ENCODE assay signal across 1 cellular context in genomic region chr10:34729619-34730018, GRCh38.
A peak's percentile ranks its signal among the peaks of the same experiment; 100 is the strongest.
TF ChIP-seq lines count a peak whose summit lies in the region.

No MANE protein-coding gene starts in this region.

TF ChIP-seq in HEK293, 187 proteins besides CTCF, POLR2A, EP300 and RAD21 (continued from another document):
- TF ChIP-seq ZFHX2 (tag by site-specific recombination; conservative IDR thresholded peaks at IDR 0.05) (no peak), ZSCAN23 (tag by site-specific recombination; IDR thresholded peaks at IDR 0.05) (no peak; the same call in 1 of the 2 replicates), ZNF416 (tag by site-specific recombination; IDR thresholded peaks at IDR 0.05) (no peak), HIC1 (tag by site-specific recombination; IDR thresholded peaks at IDR 0.05) (no peak; the same call in 1 of the 2 replicates), ZNF830 (tag by site-specific recombination; IDR thresholded peaks at IDR 0.05; ENCODE audit: low read depth) (no peak), ZNF707 (tag by site-specific recombination; IDR thresholded peaks at IDR 0.05) (no peak), ZNF692 (tag by site-specific recombination; IDR thresholded peaks at IDR 0.05) (no peak), ZNF121 (tag by site-specific recombination; IDR thresholded peaks at IDR 0.05) (no peak), ZNF248 (tag by site-specific recombination; IDR thresholded peaks at IDR 0.05) (no peak), ZNF202 (tag by site-specific recombination; IDR thresholded peaks at IDR 0.05; ENCODE audit: borderline replicate concordance) (no peak), ZNF48 (tag by site-specific recombination; IDR thresholded peaks at IDR 0.05) (no peak), ZNF146 (tag by site-specific recombination; IDR thresholded peaks at IDR 0.05) (no peak), ZNF449 (tag by site-specific recombination; IDR thresholded peaks at IDR 0.05) (no peak), KLF1 (tag by site-specific recombination; IDR thresholded peaks at IDR 0.05) (no peak), ZSCAN4 (tag by site-specific recombination; IDR thresholded peaks at IDR 0.05) (no peak), SP3 (tag by site-specific recombination; IDR thresholded peaks at IDR 0.05) (no peak), OVOL3 (tag by site-specific recombination; IDR thresholded peaks at IDR 0.05) (no peak), ZNF837 (tag by site-specific recombination; IDR thresholded peaks at IDR 0.05) (no peak), ZNF571 (tag by site-specific recombination; IDR thresholded peaks at IDR 0.05) (no peak), ZNF10 (tag by site-specific recombination; IDR thresholded peaks at IDR 0.05) (no peak)
- TF ChIP-seq, protein P1, sequence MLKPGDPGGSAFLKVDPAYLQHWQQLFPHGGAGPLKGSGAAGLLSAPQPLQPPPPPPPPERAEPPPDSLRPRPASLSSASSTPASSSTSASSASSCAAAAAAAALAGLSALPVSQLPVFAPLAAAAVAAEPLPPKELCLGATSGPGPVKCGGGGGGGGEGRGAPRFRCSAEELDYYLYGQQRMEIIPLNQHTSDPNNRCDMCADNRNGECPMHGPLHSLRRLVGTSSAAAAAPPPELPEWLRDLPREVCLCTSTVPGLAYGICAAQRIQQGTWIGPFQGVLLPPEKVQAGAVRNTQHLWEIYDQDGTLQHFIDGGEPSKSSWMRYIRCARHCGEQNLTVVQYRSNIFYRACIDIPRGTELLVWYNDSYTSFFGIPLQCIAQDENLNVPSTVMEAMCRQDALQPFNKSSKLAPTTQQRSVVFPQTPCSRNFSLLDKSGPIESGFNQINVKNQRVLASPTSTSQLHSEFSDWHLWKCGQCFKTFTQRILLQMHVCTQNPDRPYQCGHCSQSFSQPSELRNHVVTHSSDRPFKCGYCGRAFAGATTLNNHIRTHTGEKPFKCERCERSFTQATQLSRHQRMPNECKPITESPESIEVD (tag by site-specific recombination; IDR thresholded peaks at IDR 0.05) = peak; percentile 54; the same call in 1 of the 2 replicates
- TF ChIP-seq, protein P2, sequence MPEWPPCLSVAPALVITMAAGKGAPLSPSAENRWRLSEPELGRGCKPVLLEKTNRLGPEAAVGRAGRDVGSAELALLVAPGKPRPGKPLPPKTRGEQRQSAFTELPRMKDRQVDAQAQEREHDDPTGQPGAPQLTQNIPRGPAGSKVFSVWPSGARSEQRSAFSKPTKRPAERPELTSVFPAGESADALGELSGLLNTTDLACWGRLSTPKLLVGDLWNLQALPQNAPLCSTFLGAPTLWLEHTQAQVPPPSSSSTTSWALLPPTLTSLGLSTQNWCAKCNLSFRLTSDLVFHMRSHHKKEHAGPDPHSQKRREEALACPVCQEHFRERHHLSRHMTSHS (tag by site-specific recombination; IDR thresholded peaks at IDR 0.05) = no peak
